ENCODE assay signal across 22 cellular contexts in genomic region chr5:143350341-143350740, GRCh38. TPM values are rescaled to one million over a fixed set of nuclear protein-coding genes. Genes with fewer than 3 reads are reported as not detected.
A peak's percentile ranks its signal among the peaks of the same experiment; 100 is the strongest.
DNase-seq lines count a peak whose midpoint lies in the region; ATAC-seq and TF ChIP-seq lines count a peak whose summit lies in the region.
"Had no signal": no experiment of that assay in that cellular context is flagged by ENCODE, and none has a peak within 500 bp of the region (broad histone marks: within the 10 kb centered on the region; RNA-seq: fewer than 3 reads in every experiment).

No MANE protein-coding gene starts in this region.

- H3K27ac ChIP-seq in CD4-positive, CD25-positive, alpha-beta regulatory T cell (ENCODE audit: insufficient read depth, low read length, poor library complexity, severe bottlenecking) = no peak overlapping the region
- peak overlapping the region; percentile 42 for H3K27ac ChIP-seq in Karpas-422 (ENCODE audit: low read length)
- H3K27ac ChIP-seq in angular gyrus (ENCODE audit: low read depth, low read length) = peak overlapping the region; percentile 7
- H3K27ac ChIP-seq in neutrophil = peak overlapping the region; percentile 76
- H3K27ac ChIP-seq: esophagus squamous epithelium had no signal

- no peak overlapping the region for H2AFZ ChIP-seq in Karpas-422 (ENCODE audit: low read length)

- in situ Hi-C loops in G401 (cut with HindIII; ENCODE audit: low sequenced_read_pairs) = no loop called here

- ATAC-seq in CD4-positive, CD25-positive, alpha-beta regulatory T cell (ENCODE audit: low read depth in 2 of 2) = no peak
- no peak for ATAC-seq in GM18867 (IDR thresholded peaks at IDR 0.05; ENCODE audit: unreplicated experiment)
- ATAC-seq: left colon had no signal

- no peak overlapping the region for H3K4me2 ChIP-seq in Karpas-422 (ENCODE audit: low read depth, low read length, poor library complexity, severe bottlenecking)

- peak overlapping the region; percentile 8 for H3K4me3 ChIP-seq in CD4-positive, CD25-positive, alpha-beta regulatory T cell (ENCODE audit: low read depth, low read length)
- H3K4me3 ChIP-seq in Karpas-422 (ENCODE audit: low read length) (no peak overlapping the region), neutrophil (ENCODE audit: low read depth in 1 of 2, low read length in 1 of 2) (no peak overlapping the region)
- H3K4me3 ChIP-seq: esophagus squamous epithelium, mucosa of descending colon had no signal

- no peak for TF ChIP-seq CTCF in neutrophil (IDR thresholded peaks at IDR 0.05)

- no peak for DNase-seq in CD4-positive, CD25-positive, alpha-beta regulatory T cell
- DNase-seq in Karpas-422 (no peak), NCI-H510A (lab: John Stamatoyannopoulos, UW) (no peak), SW480 (ENCODE audit: low spot score) (no peak), G401 (ENCODE audit: low spot score) (no peak)
- DNase-seq: activated naive CD4-positive, alpha-beta T cell treated with anti-CD3 and anti-CD28 coated beads, Interleukin-2, amount 50 U/mL, for 16 hours; activated T-cell treated with anti-CD3 and anti-CD28 coated beads, Interleukin-2, amount 50 U/mL, for 72 hours; effector memory CD4-positive, alpha-beta T cell; esophagus squamous epithelium; glutamatergic neuron; left colon; mucosa of descending colon; NCI-H1048; NCI-H187 treated with DMSO at 0.1 percent for 48 hours; stimulated activated CD4-positive, alpha-beta T cell treated with anti-CD3 and anti-CD28 coated beads, Interleukin-4, amount 100 ng/mL, for 4 hours; stimulated activated naive CD8-positive, alpha-beta T cell treated with anti-CD3 and anti-CD28 coated beads, Interleukin-15, amount 100 ng/mL, for 72 hours; T-helper 9 cell had no signal

- H3K9me3 Mint-ChIP-seq in CD4-positive, CD25-positive, alpha-beta regulatory T cell = no peaks in the 10 kb centered on the region
- H3K9me3 Mint-ChIP-seq: activated T-cell treated with anti-CD3 and anti-CD28 coated beads, Interleukin-2, amount 50 U/mL, for 72 hours; neural crest cell; stimulated activated naive CD8-positive, alpha-beta T cell treated with anti-CD3 and anti-CD28 coated beads, Interleukin-15, amount 100 ng/mL, for 72 hours had no signal

- H3K9me3 ChIP-seq in CD4-positive, CD25-positive, alpha-beta regulatory T cell (ENCODE audit: control insufficient read depth in 2 of 2, low read length in 2 of 2) = no peaks in the 10 kb centered on the region
- H3K9me3 ChIP-seq in Karpas-422 (ENCODE audit: low read length) (no peaks in the 10 kb centered on the region), neutrophil (no peaks in the 10 kb centered on the region)
- H3K9me3 ChIP-seq: esophagus squamous epithelium, mucosa of descending colon had no signal

- no peaks in the 10 kb centered on the region for H3K9me2 ChIP-seq in Karpas-422 (replicated peaks; ENCODE audit: insufficient read depth, low read length)

- no peak overlapping the region for H3K4me3 Mint-ChIP-seq in CD4-positive, CD25-positive, alpha-beta regulatory T cell
- H3K4me3 Mint-ChIP-seq: activated T-cell treated with anti-CD3 and anti-CD28 coated beads, Interleukin-2, amount 50 U/mL, for 72 hours; neural crest cell; stimulated activated naive CD8-positive, alpha-beta T cell treated with anti-CD3 and anti-CD28 coated beads, Interleukin-15, amount 100 ng/mL, for 72 hours; type B pancreatic cell had no signal

- H3K79me2 ChIP-seq in Karpas-422 (ENCODE audit: low read length) = peaks cover 100% of the 10 kb centered on the region

- H3K4me1 Mint-ChIP-seq in CD4-positive, CD25-positive, alpha-beta regulatory T cell = peaks cover 32 to 65% (median 57%) of the 10 kb centered on the region in 4 donors
- H3K4me1 Mint-ChIP-seq: neural crest cell had no signal

- H3K36me3 ChIP-seq in CD4-positive, CD25-positive, alpha-beta regulatory T cell (ENCODE audit: control insufficient read depth, insufficient read depth, low read length) = no peaks in the 10 kb centered on the region
- H3K36me3 ChIP-seq in Karpas-422 (ENCODE audit: insufficient read depth, low read length) (peaks cover 59% of the 10 kb centered on the region), neutrophil (no peaks in the 10 kb centered on the region)
- H3K36me3 ChIP-seq: esophagus squamous epithelium had no signal

- peaks cover 77% of the 10 kb centered on the region for H3K4me1 ChIP-seq in CD4-positive, CD25-positive, alpha-beta regulatory T cell (ENCODE audit: control insufficient read depth, insufficient read depth, low read length, poor library complexity, severe bottlenecking)
- H3K4me1 ChIP-seq in Karpas-422 (ENCODE audit: low read length) = peaks cover 88% of the 10 kb centered on the region
- H3K4me1 ChIP-seq in neutrophil (ENCODE audit: control insufficient read depth in 1 of 2, insufficient read depth in 1 of 2, low read depth in 1 of 2, low read length in 1 of 2) = peaks cover 55 to 74% of the 10 kb centered on the region in 2 experiments

- peaks cover 72% of the 10 kb centered on the region for H4K20me1 ChIP-seq in Karpas-422 (ENCODE audit: insufficient read depth, low read depth, low read length)

- H3K9ac ChIP-seq in Karpas-422 (ENCODE audit: low read length) = no peak overlapping the region

- H3K36me3 Mint-ChIP-seq in CD4-positive, CD25-positive, alpha-beta regulatory T cell = peaks cover 7% of the 10 kb centered on the region

- H3K27me3 Mint-ChIP-seq in CD4-positive, CD25-positive, alpha-beta regulatory T cell = no peaks in the 10 kb centered on the region
- H3K27me3 Mint-ChIP-seq: stimulated activated naive CD8-positive, alpha-beta T cell treated with anti-CD3 and anti-CD28 coated beads, Interleukin-15, amount 100 ng/mL, for 72 hours; type B pancreatic cell had no signal

- H3K27me3 ChIP-seq in CD4-positive, CD25-positive, alpha-beta regulatory T cell (ENCODE audit: control insufficient read depth, insufficient read depth, low read length) = no peaks in the 10 kb centered on the region
- H3K27me3 ChIP-seq in Karpas-422 (ENCODE audit: low read length) (no peaks in the 10 kb centered on the region), neutrophil (no peaks in the 10 kb centered on the region)
- H3K27me3 ChIP-seq: esophagus squamous epithelium had no signal

- no peak overlapping the region for H3K27ac Mint-ChIP-seq in CD4-positive, CD25-positive, alpha-beta regulatory T cell
- H3K27ac Mint-ChIP-seq: activated T-cell treated with anti-CD3 and anti-CD28 coated beads, Interleukin-2, amount 50 U/mL, for 72 hours; stimulated activated naive CD8-positive, alpha-beta T cell treated with anti-CD3 and anti-CD28 coated beads, Interleukin-15, amount 100 ng/mL, for 72 hours; type B pancreatic cell had no signal

RNA-seq across cellular contexts. Expression of gene NR3C1, which starts 53.1 kb away (rescaled TPM):
- 154 TPM for total RNA-seq in CD4-positive, CD25-positive, alpha-beta regulatory T cell
- 10 to 100 TPM; 62.5 to 85.5 (median 71.3) TPM for polyA plus RNA-seq in CD4-positive, CD25-positive, alpha-beta regulatory T cell
- 189 and 364 TPM in 2 replicates for total RNA-seq in Karpas-422 (2014; rRNA removed; shearing (Covaris generic); ENCODE audit: low replicate concordance)
- total RNA-seq in G401 (2014; rRNA removed; shearing (Covaris generic)) = not detected in 2 replicates

Comparison
In these comparisons a context has a peak if more than half of its experiments do, and no peak if none do; other contexts are left out.
1. RNA of gene NR3C1, which starts 53.1 kb away (total RNA-seq): 189 to 364 TPM in Karpas-422 and 154 TPM in CD4-positive, CD25-positive, alpha-beta regulatory T cell (single experiment); not detected in G401; every median in the first group is over 100 times any median in the second.